Comparison of ENCODE assay signal across 8 cellular contexts in the genomic region with DNA sequence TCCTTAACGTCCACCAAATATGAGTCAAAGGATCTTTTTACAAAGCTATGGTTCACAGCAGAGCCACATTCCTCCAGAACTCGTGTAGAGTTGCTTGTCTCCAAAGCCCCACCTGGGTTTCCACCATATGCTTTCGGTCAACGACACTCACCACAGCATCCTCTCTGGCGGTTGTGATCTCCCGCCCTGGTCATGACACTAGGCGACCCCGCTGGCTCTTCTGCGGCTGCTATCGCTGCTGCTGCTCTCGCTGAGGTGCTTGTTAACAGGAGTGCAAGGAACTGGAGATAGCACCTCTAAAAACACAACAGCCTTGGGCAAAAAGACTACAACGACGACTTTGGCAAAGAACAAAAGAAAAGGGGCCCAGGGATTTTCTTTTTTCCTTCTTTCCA. TPM values are rescaled to one million over a fixed set of nuclear protein-coding genes. Genes with fewer than 3 reads are reported as not detected.
DNase-seq lines count a peak whose midpoint lies in the region; ATAC-seq, FAIRE-seq and TF ChIP-seq lines count a peak whose summit lies in the region.

No MANE protein-coding gene starts in this region.

- no peak for TF ChIP-seq POLR2A in endothelial cell of umbilical vein (IDR thresholded peaks at IDR 0.05; ENCODE audit: low read depth, low read length)

- H3K36me3 ChIP-seq in endothelial cell of umbilical vein (ENCODE audit: control insufficient read depth in 2 of 2, extremely low read depth in 1 of 2, insufficient read depth in 2 of 2, low read length in 2 of 2) (no peaks in the 10 kb centered on the region), mucosa of rectum (ENCODE audit: control insufficient read depth in 2 of 2, insufficient read depth in 2 of 2, low read length in 2 of 2) (peaks cover 0 to 2% of the 10 kb centered on the region in 2 donors)

- no peaks in the 10 kb centered on the region for H3K9me3 ChIP-seq in endothelial cell of umbilical vein (replicated peaks; ENCODE audit: control insufficient read depth, insufficient read depth, low read length)
- H3K9me3 ChIP-seq in mucosa of rectum (ENCODE audit: control insufficient read depth in 2 of 2, low read length in 2 of 2) = no peaks in the 10 kb centered on the region

- H3K4me3 ChIP-seq in endothelial cell of umbilical vein (replicated peaks in 1 of 3; ENCODE audit: insufficient read depth in 1 of 3, low read depth in 1 of 3, low read length in 3 of 3) (peak overlapping the region; percentile 53 to 79 (median 75)), mucosa of rectum (ENCODE audit: low read length in 2 of 2) (peak overlapping the region; percentile 92 to 93)

- CTCF ChIA-PET in WTC11 (lab: Charles Lee) = interaction anchor here (0.7 kb wide), 1 partner anchor 19 kb away, joined by 3 read pairs; no protein-coding TSS in a partner anchor
- CTCF ChIA-PET in endothelial cell of umbilical vein (lab: Charles Lee) = interaction anchor here (0.6 to 2.0 kb wide), 9 partner anchors 10 to 182 kb away, joined by 3 to 10 read pairs (median 3); a partner anchor contains a TSS

- H3K9me3 Mint-ChIP-seq in WTC11 = no peaks in the 10 kb centered on the region
- no peaks in the 10 kb centered on the region for H3K9me3 Mint-ChIP-seq in type B pancreatic cell

- H3K4me2 ChIP-seq in endothelial cell of umbilical vein (ENCODE audit: insufficient read depth, low read length) = peak overlapping the region; percentile 85

- H3K79me2 ChIP-seq in endothelial cell of umbilical vein (ENCODE audit: control insufficient read depth, insufficient read depth, low read length) = no peaks in the 10 kb centered on the region

- H3K4me1 Mint-ChIP-seq in WTC11 = peaks cover 16% of the 10 kb centered on the region
- H3K4me1 Mint-ChIP-seq in type B pancreatic cell (ENCODE audit: unreplicated experiment) = peaks cover 21% of the 10 kb centered on the region

- H3K36me3 Mint-ChIP-seq in WTC11 (no peaks in the 10 kb centered on the region), type B pancreatic cell (peaks cover 4% of the 10 kb centered on the region)

- no peak overlapping the region for H3K27ac Mint-ChIP-seq in WTC11
- peak overlapping the region; percentile 57 for H3K27ac Mint-ChIP-seq in type B pancreatic cell

- dilution Hi-C loops in endothelial cell of umbilical vein (cut with MboI; ENCODE audit: extremely low pct_ligation_motif_present, low sequenced_read_pairs) = no loop called here

- H3K27me3 ChIP-seq in endothelial cell of umbilical vein (ENCODE audit: control insufficient read depth in 2 of 2, insufficient read depth in 2 of 2, low read length in 2 of 2) = no peaks in the 10 kb centered on the region
- H3K27me3 ChIP-seq in mucosa of rectum (ENCODE audit: control insufficient read depth in 2 of 2, insufficient read depth in 2 of 2, low read length in 2 of 2) = no peaks in the 10 kb centered on the region

- H3K9me1 ChIP-seq in endothelial cell of umbilical vein (replicated peaks; ENCODE audit: control insufficient read depth, extremely low read depth, insufficient read depth, low read length) = no peaks in the 10 kb centered on the region

- H2AFZ ChIP-seq in endothelial cell of umbilical vein (ENCODE audit: low read depth, low read length) = peak overlapping the region; percentile 96

- TF ChIP-seq CTCF in GM13977 (IDR thresholded peaks at IDR 0.05; ENCODE audit: extremely low read depth, insufficient read depth, missing control alignments) = no peak
- no peak for TF ChIP-seq CTCF in WTC11 (IDR thresholded peaks at IDR 0.05)
- no peak for TF ChIP-seq CTCF in endothelial cell of umbilical vein (IDR thresholded peaks at IDR 0.05; ENCODE audit: extremely low read depth in 1 of 2, insufficient read depth in 1 of 2, low read depth in 1 of 2, low read length in 2 of 2)
- peak; percentile 18 for TF ChIP-seq CTCF in type B pancreatic cell (conservative IDR thresholded peaks at IDR 0.05)

- POLR2A ChIA-PET in WTC11 (lab: Charles Lee) = interaction anchor here (0.6 to 1.5 kb wide), 3 partner anchors 12 to 1067 kb away, joined by 3 to 5 read pairs (median 4); no protein-coding TSS in a partner anchor
- POLR2A ChIA-PET in endothelial cell of umbilical vein (lab: Charles Lee) = interaction anchor here (1.1 to 1.6 kb wide), 2 partner anchors 28 to 33 kb away, joined by 3 to 9 read pairs; no protein-coding TSS in a partner anchor

- ATAC-seq in HG03439 (IDR thresholded peaks at IDR 0.05; ENCODE audit: unreplicated experiment) = peak; percentile 9
- ATAC-seq in WTC11 = peak; percentile 36

- H3K4me3 Mint-ChIP-seq in WTC11 (peak overlapping the region; percentile 72), type B pancreatic cell (peak overlapping the region; percentile 88)

- H3K27ac ChIP-seq in endothelial cell of umbilical vein (ENCODE audit: insufficient read depth, low read depth, low read length) = no peak overlapping the region
- H3K27ac ChIP-seq in mucosa of rectum (ENCODE audit: low read depth in 2 of 2, low read length in 2 of 2) = peak overlapping the region; percentile 85 to 92

- FAIRE-seq in endothelial cell of umbilical vein (lab: Jason Lieb, UNC) = no peak

- no peaks in the 10 kb centered on the region for H4K20me1 ChIP-seq in endothelial cell of umbilical vein (replicated peaks; ENCODE audit: control insufficient read depth, extremely low read depth, insufficient read depth, low read length)

- peaks cover 14% of the 10 kb centered on the region for H3K4me1 ChIP-seq in endothelial cell of umbilical vein (ENCODE audit: control insufficient read depth, extremely low read depth, insufficient read depth, low read length)
- H3K4me1 ChIP-seq in mucosa of rectum (ENCODE audit: control insufficient read depth in 2 of 2, insufficient read depth in 2 of 2, low read length in 2 of 2) = peaks cover 2 to 32% of the 10 kb centered on the region in 2 donors

- H3K9ac ChIP-seq in endothelial cell of umbilical vein (replicated peaks; ENCODE audit: extremely low read depth, insufficient read depth, low read length) = peak overlapping the region; percentile 51
- peak overlapping the region; percentile 74 to 82 for H3K9ac ChIP-seq in mucosa of rectum (ENCODE audit: low read depth in 1 of 2, low read length in 2 of 2)

- intact Hi-C loops in endothelial cell of umbilical vein (cut with micrococcal nuclease) = loop anchor here (1.0 to 2.0 kb wide), 2 partner anchors 33 to 139 kb away; a partner anchor contains a TSS

- H3K27me3 Mint-ChIP-seq in WTC11 (ENCODE audit: low read depth) = peaks cover 98% of the 10 kb centered on the region
- H3K27me3 Mint-ChIP-seq in type B pancreatic cell = peaks cover 21% of the 10 kb centered on the region

- in situ Hi-C loops in GM13977 (cut with MboI; ENCODE audit: low pct_unique_long_range_greater_than_20kb, low sequenced_read_pairs, unreplicated experiment) = no loop called here

- peak; percentile 37 for DNase-seq in GM13977 (ENCODE audit: low spot score)
- peak; percentile 27 for DNase-seq in WTC11 (ENCODE audit: low spot score)
- DNase-seq in endothelial cell of umbilical vein (ENCODE audit: low read depth, low spot score) = no peak
- DNase-seq in type B pancreatic cell (ENCODE audit: extremely low spot score, unreplicated experiment) = no peak
- DNase-seq in NCI-H1694 (lab: John Stamatoyannopoulos, UW) = no peak
- no peak for DNase-seq in NCI-H345 (lab: John Stamatoyannopoulos, UW)

- TSS peak; percentile 61 for BruUV-seq in endothelial cell of umbilical vein (replicated peaks; lab: Mats Ljungman, UMichigan)

TF ChIP-seq in WTC11, 78 proteins besides CTCF, POLR2A, EP300 and RAD21:
- TF ChIP-seq GRHL2 (CRISPR knock-in tag; IDR thresholded peaks at IDR 0.05; ENCODE audit: insufficient replicate concordance, severe bottlenecking) (no peak), MYBL2 (CRISPR knock-in tag; IDR thresholded peaks at IDR 0.05) (no peak)

TF ChIP-seq in endothelial cell of umbilical vein, 7 proteins besides CTCF, POLR2A, EP300 and RAD21:
- TF ChIP-seq EZH2 (IDR thresholded peaks at IDR 0.05; ENCODE audit: borderline replicate concordance, low read depth, low read length, severe bottlenecking) (no peak), MYC (IDR thresholded peaks at IDR 0.05; ENCODE audit: low read depth, low read length) (no peak), FOS (IDR thresholded peaks at IDR 0.05; ENCODE audit: borderline replicate concordance, insufficient read depth, low read length) (no peak)

RNA-seq across cellular contexts. Expression of a gene that starts 0.3 kb away (rescaled TPM):
- total RNA-seq in WTC11 (2021) (0.53 to 0.76 TPM (median 0.57 TPM) in 3 replicates), endothelial cell of umbilical vein (5.7 and 8.5 TPM in 2 replicates), type B pancreatic cell (ENCODE audit: low replicate concordance) (23.0 and 78.9 TPM in 2 replicates)
- polyA plus RNA-seq in endothelial cell of umbilical vein = 12.2 and 15.1 TPM in 2 replicates
- 11.3 and 11.8 TPM in 2 replicates for polyA plus RNA-seq in endothelial cell of umbilical vein (2011; cell fraction: cytosol; rRNA removed)
- polyA plus RNA-seq in endothelial cell of umbilical vein (2011; cell fraction: nucleus; rRNA removed) = 16.8 and 17.7 TPM in 2 replicates
- polyA plus RNA-seq in endothelial cell of umbilical vein (2012) = 35.3 and 43.0 TPM in 2 replicates
- 45.7 and 55.9 TPM in 2 replicates for polyA minus RNA-seq in endothelial cell of umbilical vein
- polyA minus RNA-seq in endothelial cell of umbilical vein (2011; cell fraction: cytosol; rRNA and poly(A)+ RNA removed) = not detected
- polyA minus RNA-seq in endothelial cell of umbilical vein (2011; cell fraction: nucleus; rRNA and poly(A)+ RNA removed) = 19.9 and 26.5 TPM in 2 replicates

Comparison
In these comparisons a context has a peak if more than half of its experiments do, and no peak if none do; other contexts are left out.
1. DNase-seq: peak in GM13977 (single experiment) and WTC11 (single experiment); none in endothelial cell of umbilical vein (single experiment), type B pancreatic cell (single experiment), NCI-H1694 (single experiment) and NCI-H345 (single experiment).